Comparison of ENCODE assay signal across 2 cellular contexts in the genomic region with DNA sequence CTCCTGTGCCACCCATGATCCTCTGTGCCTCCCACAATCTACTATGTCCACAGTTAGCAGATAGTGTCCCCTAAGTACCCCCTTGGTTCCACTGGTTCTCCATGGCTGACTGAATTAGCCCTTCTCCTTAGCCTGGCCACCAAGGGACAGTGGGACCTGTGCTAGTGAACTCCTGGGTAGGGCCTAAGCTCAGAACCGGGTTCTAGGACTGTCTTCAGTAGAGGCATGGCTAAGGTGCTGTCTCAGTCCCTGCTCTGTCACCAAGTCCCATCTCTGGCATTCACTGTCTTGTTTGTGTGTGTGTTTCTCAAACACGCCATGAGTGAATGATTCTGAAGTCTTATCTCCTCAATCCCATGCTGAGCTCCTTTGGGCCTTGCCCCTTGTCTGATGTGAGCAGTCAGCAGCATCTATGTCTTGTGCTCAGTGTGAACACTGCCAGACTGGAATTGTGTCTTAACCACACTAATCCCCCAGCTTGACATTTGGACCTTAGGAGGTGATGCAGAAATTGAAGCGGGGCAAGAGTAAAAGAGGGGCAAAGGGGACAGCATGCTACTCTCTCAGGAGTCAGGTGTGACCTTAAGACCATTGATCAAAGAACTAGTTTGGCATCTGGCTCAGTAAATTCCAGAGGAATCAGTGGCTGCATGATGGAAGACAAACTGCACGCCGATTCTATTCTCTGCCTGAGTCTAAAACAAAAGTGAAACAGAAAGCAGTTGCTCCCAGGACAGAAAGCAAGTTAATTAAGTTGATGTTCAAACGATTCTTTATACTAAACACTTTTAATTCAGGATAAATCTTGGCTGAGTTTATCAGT.
TF ChIP-seq lines count a peak whose summit lies in the region.

No MANE protein-coding gene starts in this region.

TF ChIP-seq in SK-N-SH, 30 proteins besides CTCF, POLR2A, EP300 and RAD21 (continued from another document):
- TF ChIP-seq FOXJ3 (CRISPR knock-in tag; IDR thresholded peaks at IDR 0.05) = no peak
- no peak for TF ChIP-seq RXRA (IDR thresholded peaks at IDR 0.05; ENCODE audit: borderline replicate concordance, low read depth)

TF ChIP-seq in SK-N-SH treated with all-trans-retinoic acid at 6 μM for 48 hours, 23 proteins besides CTCF, POLR2A, EP300 and RAD21 (continued from another document):
- TF ChIP-seq, protein P1, sequence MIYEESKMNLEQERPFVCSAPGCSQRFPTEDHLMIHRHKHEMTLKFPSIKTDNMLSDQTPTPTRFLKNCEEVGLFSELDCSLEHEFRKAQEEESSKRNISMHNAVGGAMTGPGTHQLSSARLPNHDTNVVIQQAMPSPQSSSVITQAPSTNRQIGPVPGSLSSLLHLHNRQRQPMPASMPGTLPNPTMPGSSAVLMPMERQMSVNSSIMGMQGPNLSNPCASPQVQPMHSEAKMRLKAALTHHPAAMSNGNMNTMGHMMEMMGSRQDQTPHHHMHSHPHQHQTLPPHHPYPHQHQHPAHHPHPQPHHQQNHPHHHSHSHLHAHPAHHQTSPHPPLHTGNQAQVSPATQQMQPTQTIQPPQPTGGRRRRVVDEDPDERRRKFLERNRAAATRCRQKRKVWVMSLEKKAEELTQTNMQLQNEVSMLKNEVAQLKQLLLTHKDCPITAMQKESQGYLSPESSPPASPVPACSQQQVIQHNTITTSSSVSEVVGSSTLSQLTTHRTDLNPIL (CRISPR knock-in tag; IDR thresholded peaks at IDR 0.05; ENCODE audit: low read depth) = no peak
- TF ChIP-seq ARNTL (CRISPR knock-in tag; IDR thresholded peaks at IDR 0.05; ENCODE audit: borderline replicate concordance, low read depth) = no peak
- TF ChIP-seq ZNF8 (CRISPR knock-in tag; IDR thresholded peaks at IDR 0.05) = no peak
- TF ChIP-seq ZNF70 (CRISPR knock-in tag; IDR thresholded peaks at IDR 0.05) = no peak
- no peak for TF ChIP-seq TCF4 (CRISPR knock-in tag; IDR thresholded peaks at IDR 0.05; ENCODE audit: borderline replicate concordance)
- TF ChIP-seq BACH2 (CRISPR knock-in tag; IDR thresholded peaks at IDR 0.05; ENCODE audit: borderline replicate concordance) = no peak
- TF ChIP-seq, protein P2, sequence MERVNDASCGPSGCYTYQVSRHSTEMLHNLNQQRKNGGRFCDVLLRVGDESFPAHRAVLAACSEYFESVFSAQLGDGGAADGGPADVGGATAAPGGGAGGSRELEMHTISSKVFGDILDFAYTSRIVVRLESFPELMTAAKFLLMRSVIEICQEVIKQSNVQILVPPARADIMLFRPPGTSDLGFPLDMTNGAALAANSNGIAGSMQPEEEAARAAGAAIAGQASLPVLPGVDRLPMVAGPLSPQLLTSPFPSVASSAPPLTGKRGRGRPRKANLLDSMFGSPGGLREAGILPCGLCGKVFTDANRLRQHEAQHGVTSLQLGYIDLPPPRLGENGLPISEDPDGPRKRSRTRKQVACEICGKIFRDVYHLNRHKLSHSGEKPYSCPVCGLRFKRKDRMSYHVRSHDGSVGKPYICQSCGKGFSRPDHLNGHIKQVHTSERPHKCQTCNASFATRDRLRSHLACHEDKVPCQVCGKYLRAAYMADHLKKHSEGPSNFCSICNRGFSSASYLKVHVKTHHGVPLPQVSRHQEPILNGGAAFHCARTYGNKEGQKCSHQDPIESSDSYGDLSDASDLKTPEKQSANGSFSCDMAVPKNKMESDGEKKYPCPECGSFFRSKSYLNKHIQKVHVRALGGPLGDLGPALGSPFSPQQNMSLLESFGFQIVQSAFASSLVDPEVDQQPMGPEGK (CRISPR knock-in tag; IDR thresholded peaks at IDR 0.05; ENCODE audit: borderline replicate concordance) = no peak
- TF ChIP-seq, protein P3, sequence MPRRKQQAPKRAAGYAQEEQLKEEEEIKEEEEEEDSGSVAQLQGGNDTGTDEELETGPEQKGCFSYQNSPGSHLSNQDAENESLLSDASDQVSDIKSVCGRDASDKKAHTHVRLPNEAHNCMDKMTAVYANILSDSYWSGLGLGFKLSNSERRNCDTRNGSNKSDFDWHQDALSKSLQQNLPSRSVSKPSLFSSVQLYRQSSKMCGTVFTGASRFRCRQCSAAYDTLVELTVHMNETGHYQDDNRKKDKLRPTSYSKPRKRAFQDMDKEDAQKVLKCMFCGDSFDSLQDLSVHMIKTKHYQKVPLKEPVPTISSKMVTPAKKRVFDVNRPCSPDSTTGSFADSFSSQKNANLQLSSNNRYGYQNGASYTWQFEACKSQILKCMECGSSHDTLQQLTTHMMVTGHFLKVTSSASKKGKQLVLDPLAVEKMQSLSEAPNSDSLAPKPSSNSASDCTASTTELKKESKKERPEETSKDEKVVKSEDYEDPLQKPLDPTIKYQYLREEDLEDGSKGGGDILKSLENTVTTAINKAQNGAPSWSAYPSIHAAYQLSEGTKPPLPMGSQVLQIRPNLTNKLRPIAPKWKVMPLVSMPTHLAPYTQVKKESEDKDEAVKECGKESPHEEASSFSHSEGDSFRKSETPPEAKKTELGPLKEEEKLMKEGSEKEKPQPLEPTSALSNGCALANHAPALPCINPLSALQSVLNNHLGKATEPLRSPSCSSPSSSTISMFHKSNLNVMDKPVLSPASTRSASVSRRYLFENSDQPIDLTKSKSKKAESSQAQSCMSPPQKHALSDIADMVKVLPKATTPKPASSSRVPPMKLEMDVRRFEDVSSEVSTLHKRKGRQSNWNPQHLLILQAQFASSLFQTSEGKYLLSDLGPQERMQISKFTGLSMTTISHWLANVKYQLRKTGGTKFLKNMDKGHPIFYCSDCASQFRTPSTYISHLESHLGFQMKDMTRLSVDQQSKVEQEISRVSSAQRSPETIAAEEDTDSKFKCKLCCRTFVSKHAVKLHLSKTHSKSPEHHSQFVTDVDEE (CRISPR knock-in tag; IDR thresholded peaks at IDR 0.05) = no peak
- TF ChIP-seq TOX (CRISPR knock-in tag; IDR thresholded peaks at IDR 0.05; ENCODE audit: borderline replicate concordance) = no peak
- no peak for TF ChIP-seq GLIS3 (CRISPR knock-in tag; IDR thresholded peaks at IDR 0.05)
- TF ChIP-seq ISL1 (CRISPR knock-in tag; IDR thresholded peaks at IDR 0.05) = no peak
